ENCODE assay signal across 23 cellular contexts in genomic region chr1:12316331-12316730, GRCh38.
DNase-seq lines count a peak whose midpoint lies in the region; ATAC-seq and TF ChIP-seq lines count a peak whose summit lies in the region.
"Had no signal": no experiment of that assay in that cellular context is flagged by ENCODE, and none has a peak within 500 bp of the region (broad histone marks: within the 10 kb centered on the region; RNA-seq: fewer than 3 reads in every experiment).

No MANE protein-coding gene starts in this region.

- no peak overlapping the region for H3K4me2 ChIP-seq in IMR-90 (ENCODE audit: low read depth, low read length)
- H3K4me2 ChIP-seq: GM23338 had no signal

- intact Hi-C loops in IMR-90 (cut with micrococcal nuclease) = no loop called here

- no peak overlapping the region for H3K56ac ChIP-seq in IMR-90 (ENCODE audit: extremely low read depth, insufficient read depth, low read length)

- H3K9ac ChIP-seq in IMR-90 (ENCODE audit: low read depth, low read length) (no peak overlapping the region), muscle layer of colon (ENCODE audit: low read length) (no peak overlapping the region)

- no peak overlapping the region for H2BK20ac ChIP-seq in IMR-90 (ENCODE audit: low read depth, low read length)

- no peak for TF ChIP-seq EP300 in suprapubic skin (IDR thresholded peaks at IDR 0.05)

- POLR2A ChIA-PET in IMR-90 (lab: Charles Lee; ENCODE audit: unreplicated experiment) = no interaction called here

- no peaks in the 10 kb centered on the region for H3K79me1 ChIP-seq in IMR-90 (ENCODE audit: low read depth in 1 of 2, low read length in 2 of 2)

- no peak overlapping the region for H4K91ac ChIP-seq in IMR-90 (ENCODE audit: insufficient read depth, low read depth, low read length)

- no peak overlapping the region for H4K8ac ChIP-seq in IMR-90 (ENCODE audit: low read depth in 2 of 2, low read length in 2 of 2)

- no peak overlapping the region for H3K14ac ChIP-seq in IMR-90 (replicated peaks; ENCODE audit: low read depth, low read length)

- no peaks in the 10 kb centered on the region for H3K4me1 ChIP-seq in IMR-90 (ENCODE audit: control insufficient read depth, insufficient read depth, low read length)
- peaks cover 12% of the 10 kb centered on the region for H3K4me1 ChIP-seq in muscle layer of colon (ENCODE audit: insufficient read depth, low read length)
- H3K4me1 ChIP-seq in suprapubic skin = peaks cover 9% of the 10 kb centered on the region
- H3K4me1 ChIP-seq: SJSA1 had no signal

- TF ChIP-seq RAD21 in IMR-90 (IDR thresholded peaks at IDR 0.05; ENCODE audit: low read length) = no peak

- H3K4me3 ChIP-seq in IMR-90 (ENCODE audit: insufficient read depth, low read depth, low read length) (no peak overlapping the region), coronary artery (no peak overlapping the region), muscle layer of colon (ENCODE audit: low read depth in 1 of 2, low read length in 2 of 2) (no peak overlapping the region), suprapubic skin (no peak overlapping the region)
- H3K4me3 ChIP-seq: GM23338, right atrium auricular region, SJSA1 had no signal

- H3K18ac ChIP-seq in IMR-90 (ENCODE audit: low read depth, low read length) = no peak overlapping the region

- H3K27ac ChIP-seq in IMR-90 (ENCODE audit: insufficient read depth, low read length) = no peak overlapping the region
- peak overlapping the region; percentile 56 to 65 for H3K27ac ChIP-seq in coronary artery
- H3K27ac ChIP-seq in muscle layer of colon (ENCODE audit: low read depth, low read length) = peak overlapping the region; percentile 52
- peak overlapping the region; percentile 25 for H3K27ac ChIP-seq in suprapubic skin
- H3K27ac ChIP-seq: right atrium auricular region, SJSA1 had no signal

- H4K5ac ChIP-seq in IMR-90 (ENCODE audit: low read depth, low read length) = no peak overlapping the region

- H3K27me3 ChIP-seq in IMR-90 (ENCODE audit: control insufficient read depth, insufficient read depth, low read length) = no peaks in the 10 kb centered on the region
- no peaks in the 10 kb centered on the region for H3K27me3 ChIP-seq in muscle layer of colon (ENCODE audit: control insufficient read depth in 1 of 2, insufficient read depth in 2 of 2, low read length in 2 of 2)
- H3K27me3 ChIP-seq in suprapubic skin = no peaks in the 10 kb centered on the region
- H3K27me3 ChIP-seq: right atrium auricular region, SJSA1 had no signal

- H2AK5ac ChIP-seq in IMR-90 (ENCODE audit: low read depth, low read length) = no peak overlapping the region

- ATAC-seq in IMR-90 (ENCODE audit: low read depth) (no peak), HG03571 (IDR thresholded peaks at IDR 0.05; ENCODE audit: unreplicated experiment) (no peak)
- ATAC-seq: GM23338 had no signal

- H3K9me3 ChIP-seq in IMR-90 (ENCODE audit: control insufficient read depth, insufficient read depth, low read length) (no peaks in the 10 kb centered on the region), muscle layer of colon (ENCODE audit: low read length) (no peaks in the 10 kb centered on the region), suprapubic skin (no peaks in the 10 kb centered on the region)
- H3K9me3 ChIP-seq: right atrium auricular region, SJSA1 had no signal

- peak; percentile 23 for DNase-seq in IMR-90
- DNase-seq in coronary artery (ENCODE audit: low spot score) = no peak
- no peak for DNase-seq in suprapubic skin (ENCODE audit: low spot score in 2 of 2)
- no peak for DNase-seq in NCI-H510A treated with DMSO at 0.1 percent for 48 hours (lab: John Stamatoyannopoulos, UW)
- no peak for DNase-seq in mucosa of gallbladder (ENCODE audit: low spot score)
- DNase-seq in CD1c-positive myeloid dendritic cell (ENCODE audit: extremely low spot score) = no peak
- DNase-seq: activated CD4-positive, CD25-positive, alpha-beta regulatory T cell treated with anti-CD3 and anti-CD28 coated beads, Interleukin-2, amount 50 U/mL, for 72 hours; activated gamma-delta T cell; anterior cingulate cortex; Calu3; cortex of kidney; glutamatergic neuron; immature natural killer cell; NCI-H2081 treated with DMSO at 0.1 percent for 48 hours; NCI-H524 treated with DMSO at 0.1 percent for 48 hours; OCI-M1; stimulated activated CD4-positive, alpha-beta T cell treated with anti-CD3 and anti-CD28 coated beads, Interleukin-1b, Interleukin-23, amount 100 ng/mL, for 48 hours; substantia nigra had no signal

- H2BK5ac ChIP-seq in IMR-90 (ENCODE audit: low read depth, low read length, poor library complexity, severe bottlenecking) = no peak overlapping the region

- in situ Hi-C loops in IMR-90 (cut with MboI; ENCODE audit: low sequenced_read_pairs) = no loop called here

- CTCF ChIA-PET in IMR-90 (lab: Yijun Ruan, JAX) = interaction anchor here (1.7 kb wide), 1 partner anchor 342 kb away, joined by 5 read pairs; no protein-coding TSS in a partner anchor

- dilution Hi-C loops in IMR-90 (cut with HindIII; ENCODE audit: low sequenced_read_pairs, unreplicated experiment) = no loop called here

- TF ChIP-seq CTCF in IMR-90 (conservative IDR thresholded peaks at IDR 0.05; ENCODE audit: low read depth, low read length) (no peak), coronary artery (IDR thresholded peaks at IDR 0.05) (no peak), suprapubic skin (IDR thresholded peaks at IDR 0.05) (no peak)

- no peak overlapping the region for H2AK9ac ChIP-seq in IMR-90 (replicated peaks; ENCODE audit: low read depth, low read length, poor library complexity)

- H4K20me1 ChIP-seq in IMR-90 (ENCODE audit: insufficient read depth, low read length) = peaks cover 3% of the 10 kb centered on the region; the same call in 1 of the 2 replicates

- no CpG with 5 or more reads among the region's 2 CpGs for WGBS in IMR-90 (ENCODE audit: extremely low coverage in 2 of 2, insufficient read length in 1 of 2), 2 experiments
- WGBS in suprapubic skin = 65% methylated on average over 2 of the region's 2 CpGs

- H3K36me3 ChIP-seq in IMR-90 (ENCODE audit: control insufficient read depth, insufficient read depth, low read length) (peaks cover 37% of the 10 kb centered on the region), muscle layer of colon (ENCODE audit: insufficient read depth, low read length) (peaks cover 56% of the 10 kb centered on the region), suprapubic skin (peaks cover 83% of the 10 kb centered on the region)

- no peak overlapping the region for H3K23ac ChIP-seq in IMR-90 (ENCODE audit: low read depth, low read length)

- H2AFZ ChIP-seq in IMR-90 (replicated peaks; ENCODE audit: low read length, poor library complexity) = no peak overlapping the region
- H2AFZ ChIP-seq: GM23338 had no signal

- no TSS peak for BruUV-seq in IMR-90 (replicated peaks; lab: Mats Ljungman, UMichigan)

- no peak overlapping the region for H2BK120ac ChIP-seq in IMR-90 (ENCODE audit: low read depth, low read length)

- H2BK15ac ChIP-seq in IMR-90 (ENCODE audit: low read depth, low read length) = no peak overlapping the region

- no peaks in the 10 kb centered on the region for H3K9me1 ChIP-seq in IMR-90 (ENCODE audit: insufficient read depth, low read length)

- no peak for TF ChIP-seq POLR2A in IMR-90 (IDR thresholded peaks at IDR 0.05; ENCODE audit: low read depth, low read length)
- no peak for TF ChIP-seq POLR2A in suprapubic skin (IDR thresholded peaks at IDR 0.05)

- H3K4ac ChIP-seq in IMR-90 (ENCODE audit: low read depth, low read length) = no peak overlapping the region

TF ChIP-seq in IMR-90, 13 proteins besides CTCF, POLR2A, EP300 and RAD21:
- TF ChIP-seq MXI1 (IDR thresholded peaks at IDR 0.05; ENCODE audit: borderline replicate concordance, low read depth, low read length) (no peak), CEBPB (IDR thresholded peaks at IDR 0.05; ENCODE audit: low read depth, low read length) (no peak), RFX5 (IDR thresholded peaks at IDR 0.05; ENCODE audit: low read depth, low read length) (no peak)
- TF ChIP-seq, protein P1, sequence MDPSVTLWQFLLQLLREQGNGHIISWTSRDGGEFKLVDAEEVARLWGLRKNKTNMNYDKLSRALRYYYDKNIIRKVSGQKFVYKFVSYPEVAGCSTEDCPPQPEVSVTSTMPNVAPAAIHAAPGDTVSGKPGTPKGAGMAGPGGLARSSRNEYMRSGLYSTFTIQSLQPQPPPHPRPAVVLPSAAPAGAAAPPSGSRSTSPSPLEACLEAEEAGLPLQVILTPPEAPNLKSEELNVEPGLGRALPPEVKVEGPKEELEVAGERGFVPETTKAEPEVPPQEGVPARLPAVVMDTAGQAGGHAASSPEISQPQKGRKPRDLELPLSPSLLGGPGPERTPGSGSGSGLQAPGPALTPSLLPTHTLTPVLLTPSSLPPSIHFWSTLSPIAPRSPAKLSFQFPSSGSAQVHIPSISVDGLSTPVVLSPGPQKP (IDR thresholded peaks at IDR 0.05; ENCODE audit: borderline replicate concordance, low read depth, low read length) = no peak
TF ChIP-seq in IMR-90: peak in this region for 0.
